In genomic region chr22:42207918-42208317, GRCh38 we compare ENCODE assay signal across 11 cellular contexts.
"Had no signal": no experiment of that assay in that cellular context is flagged by ENCODE, and none has a peak within 500 bp of the region (broad histone marks: within the 10 kb centered on the region; RNA-seq: fewer than 3 reads in every experiment).

No MANE protein-coding gene starts in this region.

- H3K4me3 ChIP-seq: pancreas had no signal

- H3K4me1 ChIP-seq: pancreas had no signal

- H3K9me3 ChIP-seq: pancreas had no signal

- H3K9me3 Mint-ChIP-seq: activated naive CD4-positive, alpha-beta T cell treated with anti-CD3 and anti-CD28 coated beads, Interleukin-2, amount 50 U/mL, for 72 hours had no signal

- ATAC-seq: activated naive CD4-positive, alpha-beta T cell treated with anti-CD3 and anti-CD28 coated beads, Interleukin-2, amount 50 U/mL, for 72 hours; esophagus mucosa; pancreas had no signal

- DNase-seq: activated CD4-positive, alpha-beta T cell treated with anti-CD3 and anti-CD28 coated beads for 4 hours; activated CD8-positive, alpha-beta memory T cell treated with anti-CD3 and anti-CD28 coated beads, Interleukin-2, amount 50 U/mL, for 4 hours; brain microvascular endothelial cell; dermis blood vessel endothelial cell; hippocampal formation; kidney glomerular epithelial cell; pancreas; stimulated activated CD4-positive, alpha-beta T cell treated with anti-CD3 and anti-CD28 coated beads, Interleukin-15, amount 100 ng/mL, for 24 hours; stimulated activated CD4-positive, alpha-beta T cell treated with anti-CD3 and anti-CD28 coated beads, Interleukin-4, amount 100 ng/mL, for 4 hours had no signal

- H3K27me3 ChIP-seq: brain microvascular endothelial cell, pancreas had no signal

- H3K27ac ChIP-seq: brain microvascular endothelial cell, pancreas had no signal
